16 cellular contexts compared by ENCODE assay signal in the genomic region with DNA sequence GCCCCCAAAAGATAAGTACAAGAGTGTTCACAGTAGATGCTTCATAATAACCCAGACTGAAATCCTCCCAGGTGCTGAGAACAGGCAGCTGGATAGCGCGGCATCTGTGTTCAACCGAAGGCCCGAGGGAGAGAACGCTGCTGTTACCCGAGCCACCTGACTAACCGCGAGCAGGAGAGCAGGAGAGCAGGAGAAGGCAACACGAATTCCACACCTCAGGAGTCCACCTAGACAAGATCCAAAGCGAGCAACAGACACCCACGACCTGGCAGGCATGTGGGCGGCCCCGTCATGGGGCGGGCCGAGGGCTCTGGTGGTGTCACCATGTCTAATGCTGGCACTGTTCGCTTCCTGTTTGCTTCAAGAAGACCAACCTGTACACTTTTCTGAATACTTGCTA. TPM values are rescaled to one million over a fixed set of nuclear protein-coding genes. Genes with fewer than 3 reads are reported as not detected.
"Had no signal": no experiment of that assay in that cellular context is flagged by ENCODE, and none has a peak within 500 bp of the region (broad histone marks: within the 10 kb centered on the region; RNA-seq: fewer than 3 reads in every experiment).

No MANE protein-coding gene starts in this region.

- H3K79me2 ChIP-seq: parathyroid adenoma had no signal

- H3K27ac ChIP-seq: adrenal gland, left lung, parathyroid adenoma, tibial nerve had no signal

- H3K4me1 Mint-ChIP-seq: activated T-helper 17 cell treated with anti-CD3 and anti-CD28 coated beads, Interleukin-2, amount 50 U/mL, for 72 hours; endodermal cell; stimulated activated memory B cell treated with anti-CD40 and anti-IgM and Interleukin-4, amounts not matched to agents 10 μg/mL and 1 μg/mL and 100 μg/mL, for 72 hours had no signal

- H3K27me3 Mint-ChIP-seq: activated T-helper 17 cell treated with anti-CD3 and anti-CD28 coated beads, Interleukin-2, amount 50 U/mL, for 72 hours; stimulated activated memory B cell treated with anti-CD40 and anti-IgM and Interleukin-4, amounts not matched to agents 10 μg/mL and 1 μg/mL and 100 μg/mL, for 72 hours had no signal

- H3K9ac ChIP-seq: parathyroid adenoma had no signal

- ATAC-seq: activated T-helper 17 cell treated with anti-CD3 and anti-CD28 coated beads, Interleukin-2, amount 50 U/mL, for 72 hours; left lung; stimulated activated memory B cell treated with anti-CD40 and anti-IgM and Interleukin-4, amounts not matched to agents 10 μg/mL and 1 μg/mL and 100 μg/mL, for 72 hours; WTC11 had no signal

- H3K27me3 ChIP-seq: adrenal gland, left lung, tibial nerve had no signal

- H2AFZ ChIP-seq: parathyroid adenoma had no signal

- H3K4me1 ChIP-seq: adrenal gland, left lung, parathyroid adenoma, tibial nerve had no signal

- H3K9me3 ChIP-seq: adrenal gland, left lung, tibial nerve had no signal

- H3K4me3 ChIP-seq: adrenal gland, left lung, smooth muscle cell, tibial nerve had no signal

- H3K4me2 ChIP-seq: smooth muscle cell had no signal

- DNase-seq: activated CD4-positive, alpha-beta T cell treated with anti-CD3 and anti-CD28 coated beads for 48 hours; activated naive CD4-positive, alpha-beta T cell treated with anti-CD3 and anti-CD28 coated beads for 36 hours; cerebellar nuclear complex; dermis blood vessel endothelial cell; endodermal cell; retina had no signal

- H3K4me3 Mint-ChIP-seq: activated naive CD4-positive, alpha-beta T cell treated with anti-CD3 and anti-CD28 coated beads for 36 hours; activated T-helper 17 cell treated with anti-CD3 and anti-CD28 coated beads, Interleukin-2, amount 50 U/mL, for 72 hours; endodermal cell; neural crest cell; stimulated activated memory B cell treated with anti-CD40 and anti-IgM and Interleukin-4, amounts not matched to agents 10 μg/mL and 1 μg/mL and 100 μg/mL, for 72 hours; T-helper 1 cell treated with Interleukin-12 subunit alpha and Interleukin-12 subunit beta and Interleukin-4 antibody, amounts not matched to agents 30 μg/mL and 1 μg/mL, for 36 hours; WTC11 had no signal

- H3K9me3 Mint-ChIP-seq: activated naive CD4-positive, alpha-beta T cell treated with anti-CD3 and anti-CD28 coated beads for 36 hours; activated T-helper 17 cell treated with anti-CD3 and anti-CD28 coated beads, Interleukin-2, amount 50 U/mL, for 72 hours; endodermal cell; neural crest cell; stimulated activated memory B cell treated with anti-CD40 and anti-IgM and Interleukin-4, amounts not matched to agents 10 μg/mL and 1 μg/mL and 100 μg/mL, for 72 hours; T-helper 1 cell treated with Interleukin-12 subunit alpha and Interleukin-12 subunit beta and Interleukin-4 antibody, amounts not matched to agents 30 μg/mL and 1 μg/mL, for 36 hours; WTC11 had no signal

RNA-seq across cellular contexts. Expression of a gene that starts 49.7 kb away (rescaled TPM):
- total RNA-seq: activated naive CD4-positive, alpha-beta T cell treated with anti-CD3 and anti-CD28 coated beads for 36 hours had no signal
